In genomic region chr10:3452683-3453388, GRCh38 we compare ENCODE assay signal across 10 cellular contexts.
DNase-seq lines count a peak whose midpoint lies in the region; ATAC-seq and TF ChIP-seq lines count a peak whose summit lies in the region.
"Had no signal": no experiment of that assay in that cellular context is flagged by ENCODE, and none has a peak within 500 bp of the region (broad histone marks: within the 10 kb centered on the region; RNA-seq: fewer than 3 reads in every experiment).

No MANE protein-coding gene starts in this region.

- peak overlapping the region; percentile 62 for H3K9ac ChIP-seq in fibroblast of lung (ENCODE audit: insufficient read depth, low read length)

- H3K79me2 ChIP-seq in fibroblast of lung (ENCODE audit: control insufficient read depth, insufficient read depth, low read length) = no peaks in the 10 kb centered on the region

- no peaks in the 10 kb centered on the region for H3K27me3 ChIP-seq in SJSA1 (replicated peaks)
- H3K27me3 ChIP-seq in fibroblast of lung (ENCODE audit: control insufficient read depth, insufficient read depth, low read length) = no peaks in the 10 kb centered on the region

- H3K27me3 Mint-ChIP-seq in activated CD8-positive, alpha-beta memory T cell treated with anti-CD3 and anti-CD28 coated beads, Interleukin-2, amount 10 ng/mL, durations not matched to agents 7 days and 5 days = peaks cover 36% of the 10 kb centered on the region

- DNase-seq in AG08396 (ENCODE audit: low spot score) = peak; percentile 37
- peak; percentile 78 to 94 for DNase-seq in SJSA1 (ENCODE audit: low read depth in 1 of 2, low spot score in 2 of 2)
- peak; percentile 91 to 96 for DNase-seq in fibroblast of lung (ENCODE audit: low read depth in 2 of 2)
- DNase-seq in omental fat pad (ENCODE audit: low spot score) = no peak
- no peak for DNase-seq in SHP77 treated with DMSO at 0.1 percent for 48 hours (lab: John Stamatoyannopoulos, UW)
- DNase-seq in caudate nucleus (lab: John Stamatoyannopoulos, UW) = no peak
- no peak for DNase-seq in activated CD8-positive, alpha-beta memory T cell treated with anti-CD3 and anti-CD28 coated beads, Interleukin-2, amount 10 ng/mL, durations not matched to agents 7 days and 5 days
- DNase-seq: activated naive CD4-positive, alpha-beta T cell treated with anti-CD3 and anti-CD28 coated beads, Interleukin-2, amount 50 U/mL, for 16 hours; COR-L47 had no signal

- H3K4me1 ChIP-seq in SJSA1 (replicated peaks) (peaks cover 54% of the 10 kb centered on the region), fibroblast of lung (ENCODE audit: control insufficient read depth, extremely low read depth, insufficient read depth, low read length) (peaks cover 24% of the 10 kb centered on the region)

- H2AFZ ChIP-seq in fibroblast of lung (ENCODE audit: low read length) = no peak overlapping the region

- H3K4me2 ChIP-seq in fibroblast of lung (ENCODE audit: extremely low read depth, insufficient read depth, low read length) = peak overlapping the region; percentile 76

- CTCF ChIA-PET in activated CD8-positive, alpha-beta memory T cell treated with anti-CD3 and anti-CD28 coated beads, Interleukin-2, amount 10 ng/mL, durations not matched to agents 7 days and 5 days (lab: Charles Lee) = no interaction called here

- H3K4me3 ChIP-seq in SJSA1 = peak overlapping the region; percentile 4
- H3K4me3 ChIP-seq in fibroblast of lung (replicated peaks in 1 of 4; ENCODE audit: control extremely low read depth in 1 of 4, insufficient read depth in 1 of 4, low read depth in 3 of 4, low read length in 4 of 4) = peak overlapping the region; percentile 4 to 38 (median 28)

- no peaks in the 10 kb centered on the region for H3K36me3 ChIP-seq in SJSA1
- H3K36me3 ChIP-seq in fibroblast of lung (ENCODE audit: control insufficient read depth, insufficient read depth, low read length) = no peaks in the 10 kb centered on the region

- peaks cover 2% of the 10 kb centered on the region for H3K9me3 Mint-ChIP-seq in activated CD8-positive, alpha-beta memory T cell treated with anti-CD3 and anti-CD28 coated beads, Interleukin-2, amount 10 ng/mL, durations not matched to agents 7 days and 5 days (ENCODE audit: low read depth)

- peaks cover 5% of the 10 kb centered on the region for H3K4me1 Mint-ChIP-seq in activated CD8-positive, alpha-beta memory T cell treated with anti-CD3 and anti-CD28 coated beads, Interleukin-2, amount 10 ng/mL, durations not matched to agents 7 days and 5 days

- H3K9me3 ChIP-seq in SJSA1 (replicated peaks) (no peaks in the 10 kb centered on the region), fibroblast of lung (ENCODE audit: control insufficient read depth, insufficient read depth, low read depth, low read length) (no peaks in the 10 kb centered on the region)

- TF ChIP-seq CTCF in fibroblast of lung (conservative IDR thresholded peaks at IDR 0.05 in 1 of 2, IDR thresholded peaks at IDR 0.05 in 1 of 2; ENCODE audit: low read depth in 1 of 2, low read length in 2 of 2) = no peak
- TF ChIP-seq CTCF in omental fat pad (IDR thresholded peaks at IDR 0.05) = no peak

- ATAC-seq in omental fat pad (ENCODE audit: low FRiP score) = peak; percentile 83
- ATAC-seq in activated CD8-positive, alpha-beta memory T cell treated with anti-CD3 and anti-CD28 coated beads, Interleukin-2, amount 10 ng/mL, durations not matched to agents 7 days and 5 days = no peak
- no peak for ATAC-seq in HG03159 (IDR thresholded peaks at IDR 0.05; ENCODE audit: unreplicated experiment)

- H3K36me3 Mint-ChIP-seq in activated CD8-positive, alpha-beta memory T cell treated with anti-CD3 and anti-CD28 coated beads, Interleukin-2, amount 10 ng/mL, durations not matched to agents 7 days and 5 days = no peaks in the 10 kb centered on the region

- no peaks in the 10 kb centered on the region for H4K20me1 ChIP-seq in fibroblast of lung (ENCODE audit: control insufficient read depth, extremely low read depth, insufficient read depth, low read length)

- H3K27ac ChIP-seq in SJSA1 = peak overlapping the region; percentile 99
- peak overlapping the region; percentile 90 for H3K27ac ChIP-seq in fibroblast of lung (ENCODE audit: insufficient read depth, low read length)
- H3K27ac ChIP-seq in caudate nucleus (ENCODE audit: low read depth, low read length) = no peak overlapping the region

- H3K27ac Mint-ChIP-seq in activated CD8-positive, alpha-beta memory T cell treated with anti-CD3 and anti-CD28 coated beads, Interleukin-2, amount 10 ng/mL, durations not matched to agents 7 days and 5 days = no peak overlapping the region

- H3K4me3 Mint-ChIP-seq in activated CD8-positive, alpha-beta memory T cell treated with anti-CD3 and anti-CD28 coated beads, Interleukin-2, amount 10 ng/mL, durations not matched to agents 7 days and 5 days = no peak overlapping the region

Comparison
In these comparisons a context has a peak if more than half of its experiments do, and no peak if none do; other contexts are left out.
1. DNase-seq: peak in AG08396 (single experiment), SJSA1 (2 of 2) and fibroblast of lung (2 of 2); none in omental fat pad (single experiment), SHP77 treated with DMSO at 0.1 percent for 48 hours (single experiment), caudate nucleus (0 of 61) and activated CD8-positive, alpha-beta memory T cell treated with anti-CD3 and anti-CD28 coated beads, Interleukin-2, amount 10 ng/mL, durations not matched to agents 7 days and 5 days (single experiment).